ENCODE assay signal across 8 cellular contexts in genomic region chr12:6532051-6532926, GRCh38.
DNase-seq lines count a peak whose midpoint lies in the region; ATAC-seq and TF ChIP-seq lines count a peak whose summit lies in the region.

No MANE protein-coding gene starts in this region.

- H3K4me1 ChIP-seq in OCI-LY3 (ENCODE audit: low read length) (peaks cover 27% of the 10 kb centered on the region), mucosa of stomach (ENCODE audit: control insufficient read depth, insufficient read depth, low read length) (peaks cover 35% of the 10 kb centered on the region)

- H3K27ac ChIP-seq in OCI-LY3 (ENCODE audit: low read length), result peak overlapping the region; percentile 85

- no peak for TF ChIP-seq CTCF in OCI-LY3 (IDR thresholded peaks at IDR 0.05; ENCODE audit: low read depth, low read length)
- no peak for TF ChIP-seq CTCF in epithelial cell of esophagus (IDR thresholded peaks at IDR 0.05; ENCODE audit: insufficient read depth, low read depth, low read length, missing control alignments)

- H3K4me3 ChIP-seq in OCI-LY3 (ENCODE audit: low read length) (peak overlapping the region; percentile 88), epithelial cell of esophagus (ENCODE audit: low read length) (no peak overlapping the region), mucosa of stomach (ENCODE audit: low read length) (peak overlapping the region; percentile 95)

- H2AFZ ChIP-seq in OCI-LY3 (ENCODE audit: low read depth, low read length), result no peak overlapping the region

- H3K79me2 ChIP-seq in OCI-LY3 (ENCODE audit: low read length), result peaks cover 47% of the 10 kb centered on the region

- H3K9me3 ChIP-seq in OCI-LY3 (ENCODE audit: insufficient read depth, low read length) (no peaks in the 10 kb centered on the region), mucosa of stomach (ENCODE audit: control insufficient read depth, low read length) (no peaks in the 10 kb centered on the region)

- H3K27me3 ChIP-seq in OCI-LY3 (ENCODE audit: low read depth, low read length), result no peaks in the 10 kb centered on the region
- H3K27me3 ChIP-seq in mucosa of stomach (ENCODE audit: control insufficient read depth, insufficient read depth, low read length), result no peaks in the 10 kb centered on the region

- ATAC-seq in HG02885 (IDR thresholded peaks at IDR 0.05; ENCODE audit: poor library complexity, unreplicated experiment) (peak; percentile 20), GM19395 (IDR thresholded peaks at IDR 0.05; ENCODE audit: unreplicated experiment) (no peak)

- H3K36me3 ChIP-seq in OCI-LY3 (replicated peaks; ENCODE audit: low read depth, low read length) (peaks cover 75% of the 10 kb centered on the region), mucosa of stomach (ENCODE audit: control insufficient read depth, insufficient read depth, low read length) (peaks cover 24% of the 10 kb centered on the region)

- H4K20me1 ChIP-seq in OCI-LY3 (ENCODE audit: insufficient read depth, low read length), result peaks cover 22% of the 10 kb centered on the region

- peak overlapping the region; percentile 98 for H3K9ac ChIP-seq in OCI-LY3 (ENCODE audit: low read length)
- H3K9ac ChIP-seq in mucosa of stomach (ENCODE audit: low read length), result peak overlapping the region; percentile 92

- DNase-seq in CMK (ENCODE audit: low read depth), result peak; percentile 87
- peak; percentile 63 for DNase-seq in activated T-cell treated with anti-CD3 and anti-CD28 coated beads for 1 hour (ENCODE audit: low read depth)
- peak; percentile 90 for DNase-seq in epithelial cell of esophagus (ENCODE audit: low read depth)
- peak; percentile 76 for DNase-seq in stimulated activated CD8-positive, alpha-beta memory T cell treated with anti-CD3 and anti-CD28 coated beads, Interleukin-4, amount 100 ng/mL, for 24 hours (ENCODE audit: low read depth)

- peak overlapping the region; percentile 98 for H3K4me2 ChIP-seq in OCI-LY3 (ENCODE audit: low read length)
